9 cellular contexts compared by ENCODE assay signal in the genomic region with DNA sequence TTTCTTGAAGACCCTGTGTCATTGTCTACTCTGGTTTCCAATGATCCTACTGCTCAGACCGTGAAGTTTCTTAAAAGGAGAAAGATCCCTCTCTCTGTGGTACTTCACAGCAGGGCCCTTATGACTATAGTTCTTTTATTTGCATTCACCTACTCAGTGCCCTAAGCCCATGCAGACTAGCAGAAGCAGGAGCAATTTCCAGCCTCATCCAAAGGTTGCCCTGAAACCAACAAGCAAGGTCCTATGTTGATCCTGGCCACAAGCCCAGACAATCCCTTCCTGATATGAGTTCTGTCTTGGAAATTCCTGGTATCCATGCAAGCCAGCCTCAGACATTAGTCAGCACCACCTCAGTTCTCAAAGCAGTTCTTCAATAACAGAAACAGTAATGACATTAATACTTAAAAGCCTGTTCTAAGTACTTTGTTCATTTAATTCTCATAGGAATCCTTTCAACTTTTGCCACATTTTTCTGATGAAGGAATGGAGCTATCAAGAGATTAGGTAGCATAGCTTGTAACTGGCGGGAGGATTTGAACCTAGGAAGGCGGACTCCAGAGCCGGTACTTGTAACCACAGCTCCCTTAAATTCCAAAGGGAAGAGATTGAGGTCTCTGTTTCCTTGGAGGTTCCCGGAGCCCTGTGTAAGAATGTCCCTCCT. TPM values are rescaled to one million over a fixed set of nuclear protein-coding genes. Genes with fewer than 3 reads are reported as not detected.
DNase-seq lines count a peak whose midpoint lies in the region; ATAC-seq and TF ChIP-seq lines count a peak whose summit lies in the region.
"Had no signal": no experiment of that assay in that cellular context is flagged by ENCODE, and none has a peak within 500 bp of the region (broad histone marks: within the 10 kb centered on the region; RNA-seq: fewer than 3 reads in every experiment).

No MANE protein-coding gene starts in this region.

- H3K9me3 ChIP-seq in cardiac muscle cell (ENCODE audit: low read depth), result no peaks in the 10 kb centered on the region
- H3K9me3 ChIP-seq: breast epithelium had no signal

- no peak for ATAC-seq in GM21717 (IDR thresholded peaks at IDR 0.05; ENCODE audit: unreplicated experiment)
- ATAC-seq in GM21360 (IDR thresholded peaks at IDR 0.05; ENCODE audit: unreplicated experiment), result no peak

- no peak overlapping the region for H3K4me3 ChIP-seq in cardiac muscle cell
- H3K4me3 ChIP-seq in skin epidermis, result no peak overlapping the region
- H3K4me3 ChIP-seq: breast epithelium had no signal

- no peaks in the 10 kb centered on the region for H3K36me3 ChIP-seq in cardiac muscle cell
- H3K36me3 ChIP-seq: breast epithelium had no signal

- intact Hi-C loops in posterior cingulate gyrus (cut with DNase I), result no loop called here

- TF ChIP-seq CTCF in cardiac muscle cell (IDR thresholded peaks at IDR 0.05; ENCODE audit: low read depth, low read length), result no peak

- DNase-seq in GOT3 (lab: John Stamatoyannopoulos, UW) (peak; percentile 26), T1000 (lab: John Stamatoyannopoulos, UW) (peak; percentile 74), cardiac muscle cell (ENCODE audit: low read depth in 1 of 2, low spot score in 1 of 2) (peak; percentile 3 to 96), midbrain (lab: John Stamatoyannopoulos, UW) (no peak), posterior cingulate gyrus (no peak)

- H3K27ac ChIP-seq in cardiac muscle cell, result no peak overlapping the region
- peak overlapping the region in 12 of 21 experiments; percentile 9 to 70 (median 46) for H3K27ac ChIP-seq in skin epidermis
- H3K27ac ChIP-seq: breast epithelium had no signal

- no peaks in the 10 kb centered on the region for H3K27me3 ChIP-seq in cardiac muscle cell
- H3K27me3 ChIP-seq: breast epithelium had no signal

- no peaks in the 10 kb centered on the region for H3K4me1 ChIP-seq in cardiac muscle cell (ENCODE audit: low read depth)
- H3K4me1 ChIP-seq: breast epithelium had no signal

RNA-seq across cellular contexts. Expression of gene ST8SIA6, which starts 58.1 kb away (rescaled TPM):
- not detected in 2 replicates for total RNA-seq in cardiac muscle cell
- 0.79 TPM in 1 of 2 replicates, not detected in the other for polyA plus RNA-seq in cardiac muscle cell

Comparison
In these comparisons a context has a peak if more than half of its experiments do, and no peak if none do; other contexts are left out.
1. DNase-seq: peak in GOT3 (single experiment), T1000 (single experiment) and cardiac muscle cell (2 of 2); none in midbrain (single experiment) and posterior cingulate gyrus (0 of 10).